In the genomic region with DNA sequence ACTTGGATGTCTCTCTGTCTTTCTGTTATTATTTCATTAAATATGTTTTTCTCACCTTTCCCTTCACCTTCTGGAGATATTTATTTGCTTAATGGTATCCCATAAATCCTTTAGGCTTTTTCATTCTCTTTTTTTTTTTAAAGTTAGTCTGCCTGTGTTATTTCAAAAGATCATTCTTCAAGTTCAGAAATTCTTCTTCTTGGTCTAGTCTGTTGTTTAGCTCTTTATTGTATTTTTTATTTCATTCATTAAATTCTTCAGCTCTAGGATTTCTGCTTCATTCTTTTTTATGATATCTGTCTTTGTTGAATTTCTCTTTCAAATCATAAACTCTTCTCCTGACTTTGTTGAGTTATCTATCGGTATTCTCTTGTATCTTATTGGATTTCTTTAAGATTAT, we compare ENCODE assay signal across 3 cellular contexts.
TF ChIP-seq lines count a peak whose summit lies in the region.

No MANE protein-coding gene starts in this region.

TF ChIP-seq in HepG2, 621 proteins besides CTCF, POLR2A, EP300 and RAD21:
- TF ChIP-seq ZNF768 (CRISPR knock-in tag; IDR thresholded peaks at IDR 0.05) (no peak), ZNF160 (CRISPR knock-in tag; IDR thresholded peaks at IDR 0.05) (peak; percentile 47; the same call in 1 of the 2 replicates)

TF ChIP-seq in GM12878, 131 proteins besides CTCF, POLR2A, EP300 and RAD21:
- TF ChIP-seq EED (IDR thresholded peaks at IDR 0.05; ENCODE audit: low read depth): no peak
- 0 out of 2 replicates have a peak, but pooled peaks have one; percentile 57 for TF ChIP-seq CBX3 (IDR thresholded peaks at IDR 0.05; ENCODE audit: borderline replicate concordance, low read depth)
- TF ChIP-seq, protein P1, sequence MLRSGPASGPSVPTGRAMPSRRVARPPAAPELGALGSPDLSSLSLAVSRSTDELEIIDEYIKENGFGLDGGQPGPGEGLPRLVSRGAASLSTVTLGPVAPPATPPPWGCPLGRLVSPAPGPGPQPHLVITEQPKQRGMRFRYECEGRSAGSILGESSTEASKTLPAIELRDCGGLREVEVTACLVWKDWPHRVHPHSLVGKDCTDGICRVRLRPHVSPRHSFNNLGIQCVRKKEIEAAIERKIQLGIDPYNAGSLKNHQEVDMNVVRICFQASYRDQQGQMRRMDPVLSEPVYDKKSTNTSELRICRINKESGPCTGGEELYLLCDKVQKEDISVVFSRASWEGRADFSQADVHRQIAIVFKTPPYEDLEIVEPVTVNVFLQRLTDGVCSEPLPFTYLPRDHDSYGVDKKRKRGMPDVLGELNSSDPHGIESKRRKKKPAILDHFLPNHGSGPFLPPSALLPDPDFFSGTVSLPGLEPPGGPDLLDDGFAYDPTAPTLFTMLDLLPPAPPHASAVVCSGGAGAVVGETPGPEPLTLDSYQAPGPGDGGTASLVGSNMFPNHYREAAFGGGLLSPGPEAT (IDR thresholded peaks at IDR 0.05; ENCODE audit: low read depth): peak; percentile 28; the same call in 1 of the 2 replicates

TF ChIP-seq in SK-N-SH treated with all-trans-retinoic acid at 6 μM for 48 hours, 23 proteins besides CTCF, POLR2A, EP300 and RAD21:
- TF ChIP-seq GLIS3 (CRISPR knock-in tag; IDR thresholded peaks at IDR 0.05) (no peak), ZNF8 (CRISPR knock-in tag; IDR thresholded peaks at IDR 0.05) (no peak)
TF ChIP-seq in SK-N-SH treated with all-trans-retinoic acid at 6 μM for 48 hours: peak in this region for 0.
